11 cellular contexts compared by ENCODE assay signal in the genomic region with DNA sequence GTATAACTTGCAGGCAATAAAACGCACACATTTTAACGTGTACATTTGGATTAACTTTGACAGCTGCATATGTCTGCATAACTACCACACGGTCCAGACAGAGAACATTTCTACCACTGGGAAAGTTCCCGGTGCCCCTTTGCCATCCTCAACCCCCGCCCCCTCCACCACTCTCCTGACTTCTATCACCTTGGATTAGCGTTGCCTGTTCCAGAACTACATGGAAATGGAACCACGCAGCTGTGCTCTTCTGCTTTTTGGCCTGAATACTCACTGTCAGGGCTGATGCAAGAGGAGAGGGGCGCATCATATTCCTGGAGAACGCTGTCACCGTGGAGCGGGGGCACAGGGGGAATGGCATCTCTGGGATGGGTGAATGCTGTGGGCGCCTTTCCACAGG.
DNase-seq lines count a peak whose midpoint lies in the region; ATAC-seq and TF ChIP-seq lines count a peak whose summit lies in the region.
"Had no signal": no experiment of that assay in that cellular context is flagged by ENCODE, and none has a peak within 500 bp of the region (broad histone marks: within the 10 kb centered on the region; RNA-seq: fewer than 3 reads in every experiment).

No MANE protein-coding gene starts in this region.

- H2AFZ ChIP-seq in OCI-LY7 (ENCODE audit: low read length) (no peak overlapping the region), mammary epithelial cell (ENCODE audit: low read depth, low read length) (no peak overlapping the region)
- H2AFZ ChIP-seq: parathyroid adenoma, PC-9 had no signal

- H3K27ac ChIP-seq in DOHH2 (ENCODE audit: low read depth, low read length) (no peak overlapping the region), right lobe of liver (peak overlapping the region in 2 of 3 donors; percentile 8 to 66), skin epidermis (peak overlapping the region in 12 of 21 experiments; percentile 34 to 84 (median 50)), OCI-LY7 (ENCODE audit: low read depth, low read length, poor library complexity, severe bottlenecking) (no peak overlapping the region), mammary epithelial cell (ENCODE audit: insufficient read depth, low read depth, low read length) (no peak overlapping the region)
- H3K27ac ChIP-seq: PC-9 had no signal

- H3K9me2 ChIP-seq in DOHH2 (replicated peaks; ENCODE audit: control insufficient read depth, low read length) (no peaks in the 10 kb centered on the region), OCI-LY7 (ENCODE audit: insufficient read depth, low read length) (no peaks in the 10 kb centered on the region)

- TF ChIP-seq CTCF in DOHH2 (IDR thresholded peaks at IDR 0.05; ENCODE audit: low read depth, low read length, poor library complexity, severe bottlenecking), result no peak
- no peak for TF ChIP-seq CTCF in activated B cell treated with CpG ODN at 0.5 μM for 24 hours (IDR thresholded peaks at IDR 0.05)
- no peak for TF ChIP-seq CTCF in right lobe of liver (IDR thresholded peaks at IDR 0.05)
- no peak for TF ChIP-seq CTCF in OCI-LY7 (conservative IDR thresholded peaks at IDR 0.05; ENCODE audit: low read length)
- no peak for TF ChIP-seq CTCF in mammary epithelial cell (conservative IDR thresholded peaks at IDR 0.05 in 1 of 2, IDR thresholded peaks at IDR 0.05 in 1 of 2; ENCODE audit: extremely low read depth in 1 of 2, insufficient read depth in 1 of 2, low read depth in 1 of 2, low read length in 2 of 2)

- H3K27ac Mint-ChIP-seq in activated B cell treated with CpG ODN at 0.5 μM for 24 hours, result no peak overlapping the region

- BruUV-seq in OCI-LY7 (replicated peaks; lab: Mats Ljungman, UMichigan) (no TSS peak), mammary epithelial cell (replicated peaks; lab: Mats Ljungman, UMichigan) (no TSS peak)

- peaks cover 3% of the 10 kb centered on the region for H3F3A ChIP-seq in DOHH2 (ENCODE audit: control insufficient read depth, insufficient read depth)

- H3K36me3 ChIP-seq in DOHH2 (ENCODE audit: control insufficient read depth, low read length) (no peaks in the 10 kb centered on the region), right lobe of liver (no peaks in the 10 kb centered on the region), OCI-LY7 (ENCODE audit: insufficient read depth, low read length) (no peaks in the 10 kb centered on the region), mammary epithelial cell (ENCODE audit: insufficient read depth, low read length) (no peaks in the 10 kb centered on the region)

- POLR2A ChIA-PET in activated B cell treated with CpG ODN at 0.5 μM for 24 hours (lab: Charles Lee) (interaction anchor here (0.6 kb wide), 2 partner anchors 24 to 65 kb away, joined by 3 read pairs; no protein-coding TSS in a partner anchor), OCI-LY7 (lab: Charles Lee) (no interaction called here)

- no peak overlapping the region for H3K9ac ChIP-seq in mammary epithelial cell (ENCODE audit: insufficient read depth, low read length)
- H3K9ac ChIP-seq: parathyroid adenoma had no signal

- 17% methylated on average over 9 of the region's 12 CpGs for WGBS in right lobe of liver (ENCODE audit: insufficient coverage, low coverage, low lambda C conversion rate, missing lambda C conversion rate)
- 81% methylated on average over 12 of the region's 12 CpGs for WGBS in mammary epithelial cell (ENCODE audit: low coverage, missing lambda C conversion rate)

- ATAC-seq in activated B cell treated with CpG ODN at 0.5 μM for 24 hours (ENCODE audit: low read depth) (no peak), right lobe of liver (no peak)

- peak overlapping the region; percentile 53 for H3K4me3 Mint-ChIP-seq in activated B cell treated with CpG ODN at 0.5 μM for 24 hours

- H3K27me3 ChIP-seq in DOHH2 (ENCODE audit: control insufficient read depth, low read length) (no peaks in the 10 kb centered on the region), right lobe of liver (no peaks in the 10 kb centered on the region), mammary epithelial cell (ENCODE audit: insufficient read depth, low read length) (no peaks in the 10 kb centered on the region)

- no peaks in the 10 kb centered on the region for H4K20me1 ChIP-seq in DOHH2 (ENCODE audit: control insufficient read depth, insufficient read depth, low read depth, low read length)
- no peaks in the 10 kb centered on the region for H4K20me1 ChIP-seq in OCI-LY7 (ENCODE audit: insufficient read depth, low read length)
- no peaks in the 10 kb centered on the region for H4K20me1 ChIP-seq in mammary epithelial cell (ENCODE audit: insufficient read depth, low read length)

- dilution Hi-C loops in mammary epithelial cell (cut with HindIII; ENCODE audit: low sequenced_read_pairs), result no loop called here

- H3K27me3 Mint-ChIP-seq in activated B cell treated with CpG ODN at 0.5 μM for 24 hours, result peaks cover 5% of the 10 kb centered on the region

- DNase-seq in activated B cell treated with CpG ODN at 0.5 μM for 24 hours (no peak), right lobe of liver (no peak), amygdala (lab: John Stamatoyannopoulos, UW) (no peak), activated gamma-delta T cell treated with Interleukin-2 at 50 U/mL for 16 hours (no peak), OCI-LY7 (ENCODE audit: low spot score) (no peak), mammary epithelial cell (no peak)
- DNase-seq: kidney glomerular epithelial cell, PC-9 had no signal

- H3K9me3 Mint-ChIP-seq in activated B cell treated with CpG ODN at 0.5 μM for 24 hours, result no peaks in the 10 kb centered on the region

- no peaks in the 10 kb centered on the region for H3K9me3 ChIP-seq in DOHH2 (ENCODE audit: control insufficient read depth, insufficient read depth, low read length)
- no peaks in the 10 kb centered on the region for H3K9me3 ChIP-seq in right lobe of liver
- no peaks in the 10 kb centered on the region for H3K9me3 ChIP-seq in OCI-LY7 (ENCODE audit: low read length)
- H3K9me3 ChIP-seq in mammary epithelial cell (replicated peaks; ENCODE audit: insufficient read depth, low read length), result no peaks in the 10 kb centered on the region

- H3K4me2 ChIP-seq in DOHH2 (ENCODE audit: low read length) (peak overlapping the region; percentile 26; the same call in 1 of the 2 replicates), OCI-LY7 (ENCODE audit: low read length) (no peak overlapping the region), mammary epithelial cell (ENCODE audit: insufficient read depth, low read depth, low read length) (no peak overlapping the region)
- H3K4me2 ChIP-seq: PC-9 had no signal

- in situ Hi-C loops in mammary epithelial cell (cut with MboI; ENCODE audit: low sequenced_read_pairs in 2 of 2), result no loop called here

- H3K4me1 ChIP-seq in DOHH2 (ENCODE audit: control insufficient read depth, low read length) (peaks cover 49% of the 10 kb centered on the region), right lobe of liver (peaks cover 0 to 69% (median 34%) of the 10 kb centered on the region in 4 donors), OCI-LY7 (ENCODE audit: insufficient read depth, low read length, poor library complexity, severe bottlenecking) (peaks cover 44% of the 10 kb centered on the region), mammary epithelial cell (ENCODE audit: insufficient read depth, low read length) (no peaks in the 10 kb centered on the region)

- no peaks in the 10 kb centered on the region for H3K36me3 Mint-ChIP-seq in activated B cell treated with CpG ODN at 0.5 μM for 24 hours (ENCODE audit: low read depth)

- CTCF ChIA-PET in activated B cell treated with CpG ODN at 0.5 μM for 24 hours (lab: Charles Lee) (no interaction called here), OCI-LY7 (lab: Charles Lee; ENCODE audit: unreplicated experiment) (no interaction called here), mammary epithelial cell (lab: Charles Lee; ENCODE audit: low non-redundant PET) (no interaction called here)

- peaks cover 62% of the 10 kb centered on the region for H3K4me1 Mint-ChIP-seq in activated B cell treated with CpG ODN at 0.5 μM for 24 hours

- no peak for TF ChIP-seq POLR2A in right lobe of liver (IDR thresholded peaks at IDR 0.05)

- intact Hi-C loops in activated B cell treated with CpG ODN at 0.5 μM for 24 hours (cut with micrococcal nuclease), result loop anchor here (5.0 kb wide), 1 partner anchor 342 kb away; the partner anchor contains the start of gene NDUFS8
- intact Hi-C loops in right lobe of liver (cut with DNase I), result loop anchor here in 1 of 2 donors (10.0 kb wide), 1 partner anchor 50 kb away; no protein-coding TSS in a partner anchor
- intact Hi-C loops in OCI-LY7 (cut with micrococcal nuclease; ENCODE audit: unreplicated experiment), result loop anchor here (5.0 kb wide), 1 partner anchor 73 kb away; no protein-coding TSS in a partner anchor
- intact Hi-C loops in mammary epithelial cell (cut with micrococcal nuclease), result no loop called here

- no peak overlapping the region for H3K4me3 ChIP-seq in DOHH2 (ENCODE audit: low read length)
- no peak overlapping the region for H3K4me3 ChIP-seq in right lobe of liver
- no peak overlapping the region for H3K4me3 ChIP-seq in skin epidermis
- H3K4me3 ChIP-seq in OCI-LY7 (ENCODE audit: low read depth, low read length, poor library complexity, severe bottlenecking), result no peak overlapping the region
- H3K4me3 ChIP-seq in mammary epithelial cell (replicated peaks in 1 of 3; ENCODE audit: insufficient read depth in 1 of 3, low read depth in 2 of 3, low read length in 3 of 3), result no peak overlapping the region
- H3K4me3 ChIP-seq: PC-9 had no signal

- no peaks in the 10 kb centered on the region for H3K79me2 ChIP-seq in DOHH2 (ENCODE audit: control insufficient read depth, low read length)
- no peaks in the 10 kb centered on the region for H3K79me2 ChIP-seq in OCI-LY7 (ENCODE audit: insufficient read depth, low read depth, low read length)
- H3K79me2 ChIP-seq in mammary epithelial cell (ENCODE audit: insufficient read depth, low read length), result no peaks in the 10 kb centered on the region
- H3K79me2 ChIP-seq: parathyroid adenoma had no signal

Comparison
In these comparisons a context has a peak if more than half of its experiments do, and no peak if none do; other contexts are left out.
1. H3K27ac ChIP-seq: peak in right lobe of liver (2 of 3) and skin epidermis (12 of 21); none in DOHH2 (single experiment), OCI-LY7 (single experiment) and mammary epithelial cell (single experiment).